Comparison of ENCODE assay signal across 8 cellular contexts in genomic region chr16:2983706-2984136, GRCh38. TPM values are rescaled to one million over a fixed set of nuclear protein-coding genes. Genes with fewer than 3 reads are reported as not detected.
A peak's percentile ranks its signal among the peaks of the same experiment; 100 is the strongest.
DNase-seq lines count a peak whose midpoint lies in the region; ATAC-seq, FAIRE-seq and TF ChIP-seq lines count a peak whose summit lies in the region.

No MANE protein-coding gene starts in this region.

- H3K27me3 ChIP-seq in GM23338 (ENCODE audit: insufficient read depth), result no peaks in the 10 kb centered on the region
- peaks cover 13 to 43% of the 10 kb centered on the region in 2 experiments; a peak in 4 of 5 replicates for H3K27me3 ChIP-seq in HepG2 (ENCODE audit: control insufficient read depth in 1 of 2, insufficient read depth in 2 of 2, low read length in 2 of 2)

- FAIRE-seq in HepG2 (lab: Jason Lieb, UNC), result no peak

- H3K4me3 ChIP-seq in GM23338 (no peak overlapping the region; the same call in 1 of the 2 replicates), HepG2 (replicated peaks in 1 of 3; ENCODE audit: insufficient read depth in 1 of 3, low read depth in 2 of 3, low read length in 3 of 3) (peak overlapping the region in 2 of 3 experiments; percentile 34 to 52; a peak in 2 of 6 replicates)

- TF ChIP-seq CTCF in GM23338 (conservative IDR thresholded peaks at IDR 0.05; ENCODE audit: low read depth in 2 of 2), result peak; percentile 77 to 86
- TF ChIP-seq CTCF in HepG2 (CRISPR knock-in tag; IDR thresholded peaks at IDR 0.05), result peak; percentile 81

- H3F3A ChIP-seq in GM23338 (replicated peaks; ENCODE audit: low read depth), result peaks cover 19% of the 10 kb centered on the region

- CTCF ChIA-PET in HepG2 (lab: Yijun Ruan, JAX; ENCODE audit: low intra/inter-chr PET ratio, low total read pairs), result interaction anchor here (1.2 to 1.8 kb wide), 2 partner anchors 20 to 22 kb away, joined by 3 to 12 read pairs; partner anchors contain the start of gene KREMEN2

- no peak overlapping the region for H3K4me3 Mint-ChIP-seq in GM23338

- H3K36me3 ChIP-seq in GM23338 (ENCODE audit: insufficient read depth) (no peaks in the 10 kb centered on the region), HepG2 (replicated peaks in 1 of 2; ENCODE audit: control insufficient read depth in 1 of 2, insufficient read depth in 2 of 2, low read length in 2 of 2) (no peaks in the 10 kb centered on the region)

- TF ChIP-seq RAD21 in HepG2 (CRISPR knock-in tag; IDR thresholded peaks at IDR 0.05), result peak; percentile 88

- peaks cover 12% of the 10 kb centered on the region for H3K27me3 Mint-ChIP-seq in GM23338 (ENCODE audit: insufficient read depth, low read depth, poor library complexity)

- H3K79me2 ChIP-seq in GM23338 (replicated peaks; ENCODE audit: insufficient read depth) (peaks cover 13% of the 10 kb centered on the region), HepG2 (ENCODE audit: insufficient read depth, low read length) (peaks cover 8% of the 10 kb centered on the region)

- no peak overlapping the region for H3K27ac Mint-ChIP-seq in GM23338

- H3K27ac ChIP-seq in GM23338 (ENCODE audit: low read depth) (no peak overlapping the region), HepG2 (ENCODE audit: extremely low read length, insufficient read depth, low read length) (no peak overlapping the region)

- intact Hi-C loops in HepG2 (cut with micrococcal nuclease; ENCODE audit: unreplicated experiment), result loop anchor here (2.0 kb wide), 1 partner anchor 19 kb away; the partner anchor contains the start of gene KREMEN2

- no peak overlapping the region for H3K9ac ChIP-seq in HepG2 (ENCODE audit: insufficient read depth, low read depth, low read length)

- peaks cover 3% of the 10 kb centered on the region; the same call in 1 of the 3 replicates for H3K36me3 Mint-ChIP-seq in GM23338 (ENCODE audit: low read depth)

- TF ChIP-seq EP300 in HepG2 (IDR thresholded peaks at IDR 0.05; ENCODE audit: low read depth in 2 of 2, low read length in 2 of 2) (no peak), HepG2 (CRISPR knock-in tag; IDR thresholded peaks at IDR 0.05; ENCODE audit: borderline replicate concordance) (no peak)

- peaks cover 2% of the 10 kb centered on the region; the same call in 2 of the 3 replicates for H3K9me3 Mint-ChIP-seq in GM23338

- H3K4me1 ChIP-seq in GM23338 (ENCODE audit: insufficient read depth), result peaks cover 22% of the 10 kb centered on the region
- peaks cover 26% of the 10 kb centered on the region for H3K4me1 ChIP-seq in HepG2 (ENCODE audit: insufficient read depth, low read length)

- in situ Hi-C loops in HepG2 (cut with HindIII; ENCODE audit: extremely low pct_ligation_motif_present, low pct_unique_long_range_greater_than_20kb), result no loop called here

- ATAC-seq in GM23338 (peak; percentile 20), HepG2 (peak; percentile 18; the same call in 2 of the 3 replicates), GM21825 (IDR thresholded peaks at IDR 0.05; ENCODE audit: unreplicated experiment) (no peak)

- H3K9me3 ChIP-seq in HepG2 (ENCODE audit: low read length), result no peaks in the 10 kb centered on the region

- H4K20me1 ChIP-seq in GM23338 (replicated peaks; ENCODE audit: insufficient read depth) (no peaks in the 10 kb centered on the region), HepG2 (ENCODE audit: insufficient read depth, low read length) (no peaks in the 10 kb centered on the region)

- POLR2A ChIA-PET in HepG2 (lab: Yijun Ruan, JAX), result interaction anchor here (1.0 to 3.9 kb wide), 2 partner anchors 20 to 39 kb away, joined by 5 to 48 read pairs; partner anchors contain the start of genes HCFC1R1, KREMEN2, THOC6 and TNFRSF12A

- DNase-seq in C1 segment of cervical spinal cord (lab: John Stamatoyannopoulos, UW), result peak in 13 of 14 donors; percentile 30 to 80 (median 60)
- DNase-seq in GM23338 (ENCODE audit: low spot score), result peak; percentile 89
- DNase-seq in NCI-H2196 (lab: John Stamatoyannopoulos, UW; ENCODE audit: unreplicated experiment), result peak; percentile 86
- peak; percentile 71 for DNase-seq in activated CD4-positive, CD25-positive, alpha-beta regulatory T cell treated with anti-CD3 and anti-CD28 coated beads, Interleukin-2, amount 50 U/mL, for 72 hours
- peak; percentile 91 for DNase-seq in cerebellum (ENCODE audit: low spot score)
- DNase-seq in HepG2 (ENCODE audit: low spot score), result peak; percentile 42
- peak; percentile 74 for DNase-seq in stimulated activated CD4-positive, alpha-beta T cell treated with anti-CD3 and anti-CD28 coated beads, Interleukin-4, amount 100 ng/mL, for 24 hours

- peaks cover 28% of the 10 kb centered on the region for H3K4me1 Mint-ChIP-seq in GM23338

- no TSS peak for BruUV-seq in HepG2 (replicated peaks; lab: Mats Ljungman, UMichigan)

- 12% methylated on average over 13 of the region's 42 CpGs for WGBS in HepG2 (ENCODE audit: low lambda C conversion rate)

- H2AFZ ChIP-seq in GM23338 (peak overlapping the region; percentile 95), HepG2 (ENCODE audit: low read length) (no peak overlapping the region)

- no peak for TF ChIP-seq POLR2A in HepG2 (IDR thresholded peaks at IDR 0.05; ENCODE audit: insufficient read depth in 1 of 2, low read depth in 2 of 2, low read length in 2 of 2)

- H3K9me2 ChIP-seq in GM23338 (ENCODE audit: insufficient read depth), result no peaks in the 10 kb centered on the region

- H3K4me2 ChIP-seq in GM23338, result no peak overlapping the region
- H3K4me2 ChIP-seq in HepG2 (ENCODE audit: low read depth, low read length), result peak overlapping the region; percentile 79

RNA-seq across cellular contexts. Expression of gene PKMYT1, which starts 3.5 kb away (rescaled TPM):
- 82.1 and 100 TPM in 2 replicates for total RNA-seq in GM23338 (2014; rRNA removed; shearing (Covaris generic))
- polyA plus RNA-seq in GM23338 (2016; fragmentation: Nextera tagmentation; extraction: Ambion mirVana) (90.9 and 104 TPM in 2 replicates), HepG2 (2011; rRNA removed) (6.6 and 7.0 TPM in 2 replicates)
- total RNA-seq in cerebellum (5.0 TPM), HepG2 (2016; rRNA removed; fragmentation: Illumina TruSeq; extraction: Trizol) (8.4 and 27.8 TPM in 2 replicates)
- 8.3 and 10.7 TPM in 2 replicates for total RNA-seq in HepG2 (2016; cell fraction: cytosol; rRNA removed; fragmentation: Illumina TruSeq; extraction: Trizol; ENCODE audit: low read depth)
- 8.6 and 25.9 TPM in 2 replicates for total RNA-seq in HepG2 (2016; cell fraction: insoluble cytoplasmic fraction; rRNA removed; fragmentation: Illumina TruSeq; extraction: Trizol)
- 12.7 and 13.0 TPM in 2 replicates for total RNA-seq in HepG2 (2016; cell fraction: membrane; rRNA removed; fragmentation: Illumina TruSeq; extraction: Trizol)
- total RNA-seq in HepG2 (2016; cell fraction: nucleus; rRNA removed; fragmentation: Illumina TruSeq; extraction: Trizol), result 27.2 and 33.5 TPM in 2 replicates
- 1.9 and 8.9 TPM in 2 replicates for polyA plus RNA-seq in HepG2 (2011; cell fraction: cytosol; rRNA removed)
- polyA plus RNA-seq in HepG2 (2011; cell fraction: nucleus; rRNA removed), result 26.5 and 50.1 TPM in 2 replicates
- 6.9 and 11.9 TPM in 2 replicates for polyA plus RNA-seq in HepG2 (2012)
- 5.7 and 6.3 TPM in 2 replicates for polyA plus RNA-seq in HepG2 (2016; cell fraction: cytosol; fragmentation: Illumina TruSeq; extraction: Trizol; ENCODE audit: low read depth)
- 14.9 and 16.6 TPM in 2 replicates for polyA plus RNA-seq in HepG2 (2016; cell fraction: insoluble cytoplasmic fraction; fragmentation: Illumina TruSeq; extraction: Trizol; ENCODE audit: low read depth)
- polyA plus RNA-seq in HepG2 (2016; cell fraction: membrane; fragmentation: Illumina TruSeq; extraction: Trizol; ENCODE audit: low read depth), result 6.9 and 8.9 TPM in 2 replicates
- polyA plus RNA-seq in HepG2 (2016; cell fraction: nucleus; fragmentation: Illumina TruSeq; extraction: Trizol; ENCODE audit: insufficient read depth, low read depth), result 68.0 and 69.8 TPM in 2 replicates
- 9.6 and 11.3 TPM in 2 replicates for polyA minus RNA-seq in HepG2 (2011; rRNA and poly(A)+ RNA removed; ENCODE audit: low replicate concordance)
- 3.5 and 4.1 TPM in 2 replicates for polyA minus RNA-seq in HepG2 (2011; cell fraction: cytosol; rRNA and poly(A)+ RNA removed)
- 9.4 and 9.8 TPM in 2 replicates for polyA minus RNA-seq in HepG2 (2011; cell fraction: nucleus; rRNA and poly(A)+ RNA removed)

RNA-seq across cellular contexts. Expression of gene PAQR4, which starts 14.6 kb away (rescaled TPM):
- 17.7 and 29.3 TPM in 2 replicates for total RNA-seq in GM23338 (2014; rRNA removed; shearing (Covaris generic))
- polyA plus RNA-seq in GM23338 (2016; fragmentation: Nextera tagmentation; extraction: Ambion mirVana) (7.0 and 8.8 TPM in 2 replicates), HepG2 (2011; rRNA removed) (15.9 and 17.4 TPM in 2 replicates)
- total RNA-seq in cerebellum (17.5 TPM), HepG2 (2016; rRNA removed; fragmentation: Illumina TruSeq; extraction: Trizol) (15.6 and 24.8 TPM in 2 replicates)
- total RNA-seq in HepG2 (2016; cell fraction: cytosol; rRNA removed; fragmentation: Illumina TruSeq; extraction: Trizol; ENCODE audit: low read depth), result 7.8 and 8.9 TPM in 2 replicates
- total RNA-seq in HepG2 (2016; cell fraction: insoluble cytoplasmic fraction; rRNA removed; fragmentation: Illumina TruSeq; extraction: Trizol), result 13.6 and 26.2 TPM in 2 replicates
- 19.5 and 26.0 TPM in 2 replicates for total RNA-seq in HepG2 (2016; cell fraction: membrane; rRNA removed; fragmentation: Illumina TruSeq; extraction: Trizol)
- total RNA-seq in HepG2 (2016; cell fraction: nucleus; rRNA removed; fragmentation: Illumina TruSeq; extraction: Trizol), result 16.6 and 19.1 TPM in 2 replicates
- 11.1 and 17.3 TPM in 2 replicates for polyA plus RNA-seq in HepG2 (2011; cell fraction: cytosol; rRNA removed)
- 29.7 and 33.7 TPM in 2 replicates for polyA plus RNA-seq in HepG2 (2011; cell fraction: nucleus; rRNA removed)
- polyA plus RNA-seq in HepG2 (2012), result 6.7 and 7.6 TPM in 2 replicates
- polyA plus RNA-seq in HepG2 (2016; cell fraction: cytosol; fragmentation: Illumina TruSeq; extraction: Trizol; ENCODE audit: low read depth), result 6.6 and 8.9 TPM in 2 replicates
- 15.6 and 18.9 TPM in 2 replicates for polyA plus RNA-seq in HepG2 (2016; cell fraction: insoluble cytoplasmic fraction; fragmentation: Illumina TruSeq; extraction: Trizol; ENCODE audit: low read depth)
- 15.5 and 18.8 TPM in 2 replicates for polyA plus RNA-seq in HepG2 (2016; cell fraction: membrane; fragmentation: Illumina TruSeq; extraction: Trizol; ENCODE audit: low read depth)
- 35.6 and 37.9 TPM in 2 replicates for polyA plus RNA-seq in HepG2 (2016; cell fraction: nucleus; fragmentation: Illumina TruSeq; extraction: Trizol; ENCODE audit: insufficient read depth, low read depth)
- polyA minus RNA-seq in HepG2 (2011; rRNA and poly(A)+ RNA removed; ENCODE audit: low replicate concordance), result 34.1 and 50.0 TPM in 2 replicates
- polyA minus RNA-seq in HepG2 (2011; cell fraction: cytosol; rRNA and poly(A)+ RNA removed), result 12.6 and 13.7 TPM in 2 replicates
- 4.7 and 6.1 TPM in 2 replicates for polyA minus RNA-seq in HepG2 (2011; cell fraction: nucleus; rRNA and poly(A)+ RNA removed)

RNA-seq across cellular contexts. Expression of gene KREMEN2, which starts 19.6 kb away (rescaled TPM):
- 16.1 and 17.6 TPM in 2 replicates for total RNA-seq in GM23338 (2014; rRNA removed; shearing (Covaris generic))
- polyA plus RNA-seq in GM23338 (2016; fragmentation: Nextera tagmentation; extraction: Ambion mirVana), result 4.7 and 4.9 TPM in 2 replicates
- not detected for total RNA-seq in cerebellum
- 0.51 and 1.2 TPM in 2 replicates for total RNA-seq in HepG2 (2016; rRNA removed; fragmentation: Illumina TruSeq; extraction: Trizol)
- total RNA-seq in HepG2 (2016; cell fraction: cytosol; rRNA removed; fragmentation: Illumina TruSeq; extraction: Trizol; ENCODE audit: low read depth), result not detected in 2 replicates
- 0.37 and 1.4 TPM in 2 replicates for total RNA-seq in HepG2 (2016; cell fraction: insoluble cytoplasmic fraction; rRNA removed; fragmentation: Illumina TruSeq; extraction: Trizol)
- 0.25 and 0.31 TPM in 2 replicates for total RNA-seq in HepG2 (2016; cell fraction: membrane; rRNA removed; fragmentation: Illumina TruSeq; extraction: Trizol)
- 0.84 and 0.88 TPM in 2 replicates for total RNA-seq in HepG2 (2016; cell fraction: nucleus; rRNA removed; fragmentation: Illumina TruSeq; extraction: Trizol)
- 0.48 and 1.0 TPM in 2 replicates for polyA plus RNA-seq in HepG2 (2011; rRNA removed)
- 0.50 and 1.1 TPM in 2 replicates for polyA plus RNA-seq in HepG2 (2011; cell fraction: cytosol; rRNA removed)
- polyA plus RNA-seq in HepG2 (2011; cell fraction: nucleus; rRNA removed), result 2.7 and 4.2 TPM in 2 replicates
- polyA plus RNA-seq in HepG2 (2012), result 0.37 and 0.42 TPM in 2 replicates
- polyA plus RNA-seq in HepG2 (2016; cell fraction: cytosol; fragmentation: Illumina TruSeq; extraction: Trizol; ENCODE audit: low read depth), result 0.07 and 0.14 TPM in 2 replicates
- polyA plus RNA-seq in HepG2 (2016; cell fraction: insoluble cytoplasmic fraction; fragmentation: Illumina TruSeq; extraction: Trizol; ENCODE audit: low read depth), result 0.38 and 0.40 TPM in 2 replicates
- 0.12 and 0.13 TPM in 2 replicates for polyA plus RNA-seq in HepG2 (2016; cell fraction: membrane; fragmentation: Illumina TruSeq; extraction: Trizol; ENCODE audit: low read depth)
- polyA plus RNA-seq in HepG2 (2016; cell fraction: nucleus; fragmentation: Illumina TruSeq; extraction: Trizol; ENCODE audit: insufficient read depth, low read depth), result 0.93 and 1.5 TPM in 2 replicates
- polyA minus RNA-seq in HepG2 (2011; rRNA and poly(A)+ RNA removed; ENCODE audit: low replicate concordance), result 0.33 and 0.68 TPM in 2 replicates
- 0.49 and 0.62 TPM in 2 replicates for polyA minus RNA-seq in HepG2 (2011; cell fraction: cytosol; rRNA and poly(A)+ RNA removed)
- polyA minus RNA-seq in HepG2 (2011; cell fraction: nucleus; rRNA and poly(A)+ RNA removed), result not detected in 2 replicates

RNA-seq across cellular contexts. Expression of gene CLDN9, which starts 29.0 kb away (rescaled TPM):
- total RNA-seq in GM23338 (2014; rRNA removed; shearing (Covaris generic)), result 1.0 and 3.0 TPM in 2 replicates
- polyA plus RNA-seq in GM23338 (2016; fragmentation: Nextera tagmentation; extraction: Ambion mirVana), result 1.3 and 1.8 TPM in 2 replicates
- total RNA-seq in cerebellum, result not detected
- total RNA-seq in HepG2 (2016; rRNA removed; fragmentation: Illumina TruSeq; extraction: Trizol), result 0.08 and 0.15 TPM in 2 replicates
- not detected in 2 replicates for total RNA-seq in HepG2 (2016; cell fraction: cytosol; rRNA removed; fragmentation: Illumina TruSeq; extraction: Trizol; ENCODE audit: low read depth)
- 0.09 and 0.11 TPM in 2 replicates for total RNA-seq in HepG2 (2016; cell fraction: insoluble cytoplasmic fraction; rRNA removed; fragmentation: Illumina TruSeq; extraction: Trizol)
- 0.09 and 0.14 TPM in 2 replicates for total RNA-seq in HepG2 (2016; cell fraction: membrane; rRNA removed; fragmentation: Illumina TruSeq; extraction: Trizol)
- total RNA-seq in HepG2 (2016; cell fraction: nucleus; rRNA removed; fragmentation: Illumina TruSeq; extraction: Trizol), result not detected in 2 replicates
- polyA plus RNA-seq in HepG2 (2011; rRNA removed), result 0.26 and 0.48 TPM in 2 replicates
- 0.26 and 0.52 TPM in 2 replicates for polyA plus RNA-seq in HepG2 (2011; cell fraction: cytosol; rRNA removed)
- 2.1 and 2.4 TPM in 2 replicates for polyA plus RNA-seq in HepG2 (2011; cell fraction: nucleus; rRNA removed)
- polyA plus RNA-seq in HepG2 (2012), result 0.32 and 0.53 TPM in 2 replicates
- 0.08 and 0.20 TPM in 2 replicates for polyA plus RNA-seq in HepG2 (2016; cell fraction: cytosol; fragmentation: Illumina TruSeq; extraction: Trizol; ENCODE audit: low read depth)
- polyA plus RNA-seq in HepG2 (2016; cell fraction: insoluble cytoplasmic fraction; fragmentation: Illumina TruSeq; extraction: Trizol; ENCODE audit: low read depth), result 0.15 and 0.17 TPM in 2 replicates
- 0.15 TPM in 1 of 2 replicates, not detected in the other for polyA plus RNA-seq in HepG2 (2016; cell fraction: membrane; fragmentation: Illumina TruSeq; extraction: Trizol; ENCODE audit: low read depth)
- 1.1 and 1.3 TPM in 2 replicates for polyA plus RNA-seq in HepG2 (2016; cell fraction: nucleus; fragmentation: Illumina TruSeq; extraction: Trizol; ENCODE audit: insufficient read depth, low read depth)
- polyA minus RNA-seq in HepG2 (2011; rRNA and poly(A)+ RNA removed; ENCODE audit: low replicate concordance), result 0.26 and 1.1 TPM in 2 replicates
- polyA minus RNA-seq in HepG2 (2011; cell fraction: cytosol; rRNA and poly(A)+ RNA removed), result 0.44 and 0.79 TPM in 2 replicates
- polyA minus RNA-seq in HepG2 (2011; cell fraction: nucleus; rRNA and poly(A)+ RNA removed), result 0.77 and 0.99 TPM in 2 replicates

RNA-seq across cellular contexts. Expression of gene CLDN6, which starts 34.3 kb away (rescaled TPM):
- total RNA-seq in GM23338 (2014; rRNA removed; shearing (Covaris generic)), result 961 and 1,028 TPM in 2 replicates
- polyA plus RNA-seq in GM23338 (2016; fragmentation: Nextera tagmentation; extraction: Ambion mirVana) (537 and 551 TPM in 2 replicates), HepG2 (2011; rRNA removed) (5.9 and 10.1 TPM in 2 replicates)
- total RNA-seq in cerebellum (not detected), HepG2 (2016; rRNA removed; fragmentation: Illumina TruSeq; extraction: Trizol) (2.7 and 7.6 TPM in 2 replicates)
- 1.2 and 1.3 TPM in 2 replicates for total RNA-seq in HepG2 (2016; cell fraction: cytosol; rRNA removed; fragmentation: Illumina TruSeq; extraction: Trizol; ENCODE audit: low read depth)
- total RNA-seq in HepG2 (2016; cell fraction: insoluble cytoplasmic fraction; rRNA removed; fragmentation: Illumina TruSeq; extraction: Trizol), result 2.2 and 8.1 TPM in 2 replicates
- total RNA-seq in HepG2 (2016; cell fraction: membrane; rRNA removed; fragmentation: Illumina TruSeq; extraction: Trizol), result 1.4 and 2.3 TPM in 2 replicates
- 9.3 and 10.1 TPM in 2 replicates for total RNA-seq in HepG2 (2016; cell fraction: nucleus; rRNA removed; fragmentation: Illumina TruSeq; extraction: Trizol)
- 10.2 and 14.5 TPM in 2 replicates for polyA plus RNA-seq in HepG2 (2011; cell fraction: cytosol; rRNA removed)
- polyA plus RNA-seq in HepG2 (2011; cell fraction: nucleus; rRNA removed), result 3.6 and 5.9 TPM in 2 replicates
- 5.5 and 7.9 TPM in 2 replicates for polyA plus RNA-seq in HepG2 (2012)
- 2.0 and 2.8 TPM in 2 replicates for polyA plus RNA-seq in HepG2 (2016; cell fraction: cytosol; fragmentation: Illumina TruSeq; extraction: Trizol; ENCODE audit: low read depth)
- 3.6 and 4.2 TPM in 2 replicates for polyA plus RNA-seq in HepG2 (2016; cell fraction: insoluble cytoplasmic fraction; fragmentation: Illumina TruSeq; extraction: Trizol; ENCODE audit: low read depth)
- 2.8 and 3.7 TPM in 2 replicates for polyA plus RNA-seq in HepG2 (2016; cell fraction: membrane; fragmentation: Illumina TruSeq; extraction: Trizol; ENCODE audit: low read depth)
- polyA plus RNA-seq in HepG2 (2016; cell fraction: nucleus; fragmentation: Illumina TruSeq; extraction: Trizol; ENCODE audit: insufficient read depth, low read depth), result 22.4 and 25.4 TPM in 2 replicates
- 0.14 and 9.8 TPM in 2 replicates for polyA minus RNA-seq in HepG2 (2011; rRNA and poly(A)+ RNA removed; ENCODE audit: low replicate concordance)
- polyA minus RNA-seq in HepG2 (2011; cell fraction: cytosol; rRNA and poly(A)+ RNA removed), result 4.6 and 5.7 TPM in 2 replicates
- 1.0 and 1.4 TPM in 2 replicates for polyA minus RNA-seq in HepG2 (2011; cell fraction: nucleus; rRNA and poly(A)+ RNA removed)
